In the genomic region with DNA sequence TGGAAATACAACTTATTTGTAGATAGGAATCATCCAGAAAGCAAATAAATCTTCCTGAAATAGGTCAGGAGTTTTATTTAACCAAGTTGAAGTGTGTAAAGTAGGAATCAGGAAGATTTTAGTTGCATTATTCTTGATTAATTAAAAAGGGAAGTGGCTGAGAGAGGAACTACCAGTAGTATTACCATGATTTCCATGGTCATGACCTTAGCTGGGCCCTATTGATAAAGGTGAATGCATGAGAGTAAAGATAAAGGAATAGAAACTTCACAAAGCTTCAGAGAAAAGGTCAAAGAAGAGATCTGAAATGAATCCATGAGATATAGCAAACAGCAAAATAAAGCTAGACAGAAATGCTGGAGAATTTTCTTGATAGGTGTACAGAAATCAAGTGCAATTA, we compare ENCODE assay signal across 33 cellular contexts. TPM values are rescaled to one million over a fixed set of nuclear protein-coding genes. Genes with fewer than 3 reads are reported as not detected.
"Had no signal": no experiment of that assay in that cellular context is flagged by ENCODE, and none has a peak within 500 bp of the region (broad histone marks: within the 10 kb centered on the region; RNA-seq: fewer than 3 reads in every experiment).

No MANE protein-coding gene starts in this region.

- H3K4me3 ChIP-seq: ascending aorta, cardiac muscle cell, colonic mucosa, Peyer's patch, SJSA1 had no signal

- H3K9ac ChIP-seq: SK-N-SH had no signal

- DNase-seq: activated B cell treated with CpG ODN at 0.5 μM for 24 hours; activated CD4-positive, alpha-beta T cell treated with anti-CD3 and anti-CD28 coated beads for 48 hours; activated CD4-positive, CD25-positive, alpha-beta regulatory T cell treated with anti-CD3 and anti-CD28 coated beads, Interleukin-2, amount 50 U/mL, for 72 hours; activated CD8-positive, alpha-beta T cell treated with anti-CD3 and anti-CD28 coated beads for 36 hours; activated gamma-delta T cell; activated naive CD4-positive, alpha-beta T cell treated with Interleukin-2 at 50 U/mL for 16 hours; activated naive CD8-positive, alpha-beta T cell treated with anti-CD3 and anti-CD28 coated beads, Interleukin-2, amount 10 ng/mL, durations not matched to agents 7 days and 5 days; activated T-cell treated with anti-CD3 and anti-CD28 coated beads, Interleukin-2, amount 50 U/mL, for 1 hour; amygdala; colonic mucosa; NCI-H1105; NCI-H1417 treated with DMSO at 0.1 percent for 48 hours; NCI-H187 treated with DMSO at 0.1 percent for 48 hours; NCI-H2081 treated with DMSO at 0.1 percent for 48 hours; NCI-H345; NCI-H524 treated with DMSO at 0.1 percent for 48 hours; NK-92 treated with Interleukin-12 subunit alpha and Interleukin-12 subunit beta, amount 100 ng/mL, for 24 hours; PC-3; Peyer's patch; RPMI8226; SHP77 treated with DMSO at 0.1 percent for 48 hours; SK-N-SH; T1000 had no signal

- H3K4me2 ChIP-seq: SK-N-SH had no signal

- H3K27ac ChIP-seq: ascending aorta, cardiac muscle cell, colonic mucosa, Peyer's patch, SJSA1, VCaP had no signal

- ATAC-seq: activated CD8-positive, alpha-beta T cell treated with anti-CD3 and anti-CD28 coated beads for 36 hours; PC-3 had no signal

- H3K4me1 ChIP-seq: ascending aorta, colonic mucosa, Peyer's patch had no signal

- H3K9me3 ChIP-seq: ascending aorta, colonic mucosa, Peyer's patch, SJSA1, SK-N-SH had no signal

- H3K36me3 ChIP-seq: ascending aorta, cardiac muscle cell, colonic mucosa, Peyer's patch, SJSA1 had no signal

- H3K27me3 ChIP-seq: ascending aorta, colonic mucosa, Peyer's patch, SJSA1 had no signal

RNA-seq across cellular contexts. Expression of gene DLX6, which starts 46.2 kb away (rescaled TPM):
- total RNA-seq: activated B cell treated with CpG ODN at 0.5 μM for 24 hours; activated CD8-positive, alpha-beta memory T cell treated with anti-CD3 and anti-CD28 coated beads for 36 hours; activated CD8-positive, alpha-beta T cell treated with anti-CD3 and anti-CD28 coated beads for 36 hours; activated naive CD8-positive, alpha-beta T cell treated with anti-CD3 and anti-CD28 coated beads, Interleukin-2, amount 10 ng/mL, durations not matched to agents 7 days and 5 days; activated T-helper 2 cell treated with anti-CD3 and anti-CD28 coated beads, Interferon-gamma antibody, Interleukin-2, Interleukin-4, amounts not matched to agents 10 μg/mL and 5 μg/mL and 100 μg/mL, durations not matched to agents 14 hours and 24 hours and 36 hours; ascending aorta; cardiac muscle cell; chondrocyte; colonic mucosa; PC-3; Peyer's patch; T-helper 1 cell treated with Interleukin-12 subunit alpha and Interleukin-12 subunit beta and Interleukin-4 antibody, amounts not matched to agents 30 ng/mL and 1 ng/mL, for 36 hours; T-helper 2 cell treated with Interferon-gamma antibody and Interleukin-4, amounts not matched to agents 100 ng/mL and 5 ng/mL, for 36 hours had no signal
- polyA plus RNA-seq: adipose tissue, cardiac muscle cell had no signal
